ENCODE assay signal across 9 cellular contexts in genomic region chr19:16778796-16779411, GRCh38. TPM values are rescaled to one million over a fixed set of nuclear protein-coding genes. Genes with fewer than 3 reads are reported as not detected.
DNase-seq lines count a peak whose midpoint lies in the region; ATAC-seq and TF ChIP-seq lines count a peak whose summit lies in the region.
"Had no signal": no experiment of that assay in that cellular context is flagged by ENCODE, and none has a peak within 500 bp of the region (broad histone marks: within the 10 kb centered on the region; RNA-seq: fewer than 3 reads in every experiment).

No MANE protein-coding gene starts in this region.

- no peaks in the 10 kb centered on the region for H3K36me3 ChIP-seq in fibroblast of lung (ENCODE audit: control insufficient read depth, insufficient read depth, low read length)
- no peaks in the 10 kb centered on the region for H3K36me3 ChIP-seq in ovary

- POLR2A ChIA-PET in activated CD8-positive, alpha-beta T cell treated with anti-CD3 and anti-CD28 coated beads, Interleukin-2, amount 10 ng/mL, durations not matched to agents 7 days and 5 days (lab: Charles Lee), result no interaction called here

- peak; percentile 76 for TF ChIP-seq CTCF in AG09309 (IDR thresholded peaks at IDR 0.05; ENCODE audit: control insufficient read depth, insufficient read depth, low read depth, low read length, missing control alignments)
- peak; percentile 83 for TF ChIP-seq CTCF in GM12873 (IDR thresholded peaks at IDR 0.05; ENCODE audit: insufficient read depth, low read depth, low read length, missing control alignments)
- peak; percentile 40 to 63 for TF ChIP-seq CTCF in fibroblast of lung (conservative IDR thresholded peaks at IDR 0.05 in 1 of 2, IDR thresholded peaks at IDR 0.05 in 1 of 2; ENCODE audit: low read depth in 1 of 2, low read length in 2 of 2)
- no peak for TF ChIP-seq CTCF in ovary (IDR thresholded peaks at IDR 0.05)

- no peak for TF ChIP-seq EP300 in ovary (IDR thresholded peaks at IDR 0.05)

- ATAC-seq in activated CD8-positive, alpha-beta T cell treated with anti-CD3 and anti-CD28 coated beads, Interleukin-2, amount 10 ng/mL, durations not matched to agents 7 days and 5 days, result peak; percentile 64
- no peak for ATAC-seq in HG03565 (IDR thresholded peaks at IDR 0.05; ENCODE audit: unreplicated experiment)
- no peak for ATAC-seq in HG02970 (IDR thresholded peaks at IDR 0.05; ENCODE audit: low FRiP score, unreplicated experiment)

- no peak overlapping the region for H3K9ac ChIP-seq in fibroblast of lung (ENCODE audit: insufficient read depth, low read length)

- DNase-seq in AG09309 (ENCODE audit: low read depth) (no peak), NCI-H82 treated with DMSO at 0.1 percent for 48 hours (lab: John Stamatoyannopoulos, UW; ENCODE audit: unreplicated experiment) (peak; percentile 55), fibroblast of lung (ENCODE audit: low read depth in 2 of 2) (peak; percentile 32 to 57), ovary (peak in 3 of 5 donors; percentile 10 to 58 (median 23))
- peak; percentile 70 for DNase-seq in activated CD8-positive, alpha-beta T cell treated with anti-CD3 and anti-CD28 coated beads, Interleukin-2, amount 10 ng/mL, durations not matched to agents 7 days and 5 days

- CTCF ChIA-PET in activated CD8-positive, alpha-beta T cell treated with anti-CD3 and anti-CD28 coated beads, Interleukin-2, amount 10 ng/mL, durations not matched to agents 7 days and 5 days (lab: Charles Lee), result interaction anchor here (0.9 to 1.3 kb wide), 5 partner anchors 47 to 505 kb away, joined by 3 to 11 read pairs (median 3); no protein-coding TSS in a partner anchor

- H3K4me1 Mint-ChIP-seq in activated CD8-positive, alpha-beta T cell treated with anti-CD3 and anti-CD28 coated beads, Interleukin-2, amount 10 ng/mL, durations not matched to agents 7 days and 5 days (ENCODE audit: low read depth), result no peaks in the 10 kb centered on the region

- H3K9me3 ChIP-seq in fibroblast of lung (ENCODE audit: control insufficient read depth, insufficient read depth, low read depth, low read length), result no peaks in the 10 kb centered on the region
- H3K9me3 ChIP-seq in ovary, result no peaks in the 10 kb centered on the region

- TF ChIP-seq POLR2A in ovary (IDR thresholded peaks at IDR 0.05), result no peak

- H3K27ac Mint-ChIP-seq in activated CD8-positive, alpha-beta T cell treated with anti-CD3 and anti-CD28 coated beads, Interleukin-2, amount 10 ng/mL, durations not matched to agents 7 days and 5 days, result no peak overlapping the region

- WGBS in ovary, 3 donors, result 77 to 81% (median 78%) methylated on average over 8 of the region's 8 CpGs

- H4K20me1 ChIP-seq in fibroblast of lung (ENCODE audit: control insufficient read depth, extremely low read depth, insufficient read depth, low read length), result no peaks in the 10 kb centered on the region

- peaks cover 2% of the 10 kb centered on the region for H3K27me3 ChIP-seq in fibroblast of lung (ENCODE audit: control insufficient read depth, insufficient read depth, low read length)
- H3K27me3 ChIP-seq in ovary, result no peaks in the 10 kb centered on the region

- intact Hi-C loops in ovary (cut with DNase I), result loop anchor here in 3 of 4 donors (10.0 kb wide), 2 partner anchors 276 to 506 kb away; partner anchors contain the start of gene ANKLE1 (in 1 of the 3)

- H3K36me3 Mint-ChIP-seq in activated CD8-positive, alpha-beta T cell treated with anti-CD3 and anti-CD28 coated beads, Interleukin-2, amount 10 ng/mL, durations not matched to agents 7 days and 5 days (ENCODE audit: low read depth), result no peaks in the 10 kb centered on the region

- no peaks in the 10 kb centered on the region for H3K4me1 ChIP-seq in fibroblast of lung (ENCODE audit: control insufficient read depth, extremely low read depth, insufficient read depth, low read length)
- H3K4me1 ChIP-seq in ovary (ENCODE audit: insufficient read depth), result no peaks in the 10 kb centered on the region

- H3K79me2 ChIP-seq in fibroblast of lung (ENCODE audit: control insufficient read depth, insufficient read depth, low read length), result no peaks in the 10 kb centered on the region

- no peak overlapping the region for H2AFZ ChIP-seq in fibroblast of lung (ENCODE audit: low read length)

- H3K4me3 Mint-ChIP-seq in activated CD8-positive, alpha-beta T cell treated with anti-CD3 and anti-CD28 coated beads, Interleukin-2, amount 10 ng/mL, durations not matched to agents 7 days and 5 days, result no peak overlapping the region

- no peak overlapping the region for H3K4me2 ChIP-seq in fibroblast of lung (ENCODE audit: extremely low read depth, insufficient read depth, low read length)

- H3K9me3 Mint-ChIP-seq in activated CD8-positive, alpha-beta T cell treated with anti-CD3 and anti-CD28 coated beads, Interleukin-2, amount 10 ng/mL, durations not matched to agents 7 days and 5 days (ENCODE audit: insufficient read depth), result no peaks in the 10 kb centered on the region

- peaks cover 13% of the 10 kb centered on the region for H3K27me3 Mint-ChIP-seq in activated CD8-positive, alpha-beta T cell treated with anti-CD3 and anti-CD28 coated beads, Interleukin-2, amount 10 ng/mL, durations not matched to agents 7 days and 5 days (ENCODE audit: low read depth)

- H3K27ac ChIP-seq in fibroblast of lung (ENCODE audit: insufficient read depth, low read length) (no peak overlapping the region), ovary (no peak overlapping the region)
- H3K27ac ChIP-seq: skin epidermis had no signal

- no peak overlapping the region for H3K4me3 ChIP-seq in AG09309 (ENCODE audit: control insufficient read depth, low read depth, low read length)
- H3K4me3 ChIP-seq in fibroblast of lung (replicated peaks in 1 of 4; ENCODE audit: control extremely low read depth in 1 of 4, insufficient read depth in 1 of 4, low read depth in 3 of 4, low read length in 4 of 4), result no peak overlapping the region
- H3K4me3 ChIP-seq in ovary, result no peak overlapping the region
- H3K4me3 ChIP-seq: skin epidermis had no signal

RNA-seq across cellular contexts. Expression of gene SIN3B, which starts 50.3 kb away (rescaled TPM):
- total RNA-seq in activated CD8-positive, alpha-beta T cell treated with anti-CD3 and anti-CD28 coated beads, Interleukin-2, amount 10 ng/mL, durations not matched to agents 7 days and 5 days, result 10 to 100 TPM; 30.5 to 31.9 TPM
- total RNA-seq in fibroblast of lung, result 22.3 and 32.9 TPM in 2 replicates
- 14.9 and 18.9 TPM in 2 replicates for polyA plus RNA-seq in fibroblast of lung
- polyA plus RNA-seq in fibroblast of lung (2012), result 19.8 and 23.1 TPM in 2 replicates
- 32.7 and 40.2 TPM in 2 replicates for polyA minus RNA-seq in fibroblast of lung (ENCODE audit: low replicate concordance)
- total RNA-seq in ovary, result 10 to 100 TPM; 45.1 to 92.0 (median 68.3) TPM
- 10 to 100 TPM; 35.3 to 43.9 TPM for polyA plus RNA-seq in ovary

RNA-seq across cellular contexts. Expression of gene NWD1, which starts 59.3 kb away (rescaled TPM):
- not detected for total RNA-seq in activated CD8-positive, alpha-beta T cell treated with anti-CD3 and anti-CD28 coated beads, Interleukin-2, amount 10 ng/mL, durations not matched to agents 7 days and 5 days
- total RNA-seq in fibroblast of lung (not detected in 2 replicates), ovary (1 to 10 TPM in 2 of 7 donors, under 1 TPM in 3, not detected in 2; 0.60 to 5.2 (median 0.94) TPM)
- polyA plus RNA-seq in fibroblast of lung (not detected in 2 replicates), ovary (under 1 TPM; 0.03 to 0.04 TPM)
- not detected in 2 replicates for polyA plus RNA-seq in fibroblast of lung (2012)
- polyA minus RNA-seq in fibroblast of lung (ENCODE audit: low replicate concordance), result not detected in 2 replicates

Comparison
In these comparisons a context has a peak if more than half of its experiments do, and no peak if none do; other contexts are left out.
1. CTCF ChIP-seq: peak in AG09309 (single experiment), GM12873 (single experiment) and fibroblast of lung (2 of 2); none in ovary (0 of 3).